23 cellular contexts compared by ENCODE assay signal in the genomic region with DNA sequence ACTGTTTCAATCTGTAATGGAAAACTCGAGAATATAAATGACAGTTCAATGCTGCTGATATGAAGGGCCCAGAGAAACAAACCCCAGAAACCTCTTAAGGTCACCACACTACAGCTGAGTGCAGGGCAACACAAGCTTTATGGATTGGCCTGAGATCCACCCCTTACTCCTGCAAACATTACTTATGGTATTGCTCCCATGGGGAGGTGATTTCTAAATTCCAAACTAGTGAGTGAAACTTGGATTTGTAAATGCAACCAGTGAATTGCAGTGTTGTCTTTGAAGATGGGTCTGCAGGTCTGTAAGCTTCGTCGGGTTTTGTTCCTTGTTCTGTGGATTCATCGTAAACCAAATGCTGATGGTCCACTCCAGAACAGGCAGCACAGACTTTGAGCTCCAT.
DNase-seq lines count a peak whose midpoint lies in the region; ATAC-seq and TF ChIP-seq lines count a peak whose summit lies in the region.
"Had no signal": no experiment of that assay in that cellular context is flagged by ENCODE, and none has a peak within 500 bp of the region (broad histone marks: within the 10 kb centered on the region; RNA-seq: fewer than 3 reads in every experiment).

No MANE protein-coding gene starts in this region.

- H3K27ac Mint-ChIP-seq in activated CD4-positive, alpha-beta memory T cell treated with anti-CD3 and anti-CD28 coated beads for 36 hours = peak overlapping the region; percentile 50
- H3K27ac Mint-ChIP-seq: activated CD8-positive, alpha-beta memory T cell treated with anti-CD3 and anti-CD28 coated beads, Interleukin-2, amount 10 ng/mL, durations not matched to agents 7 days and 5 days; CD8-positive, alpha-beta T cell; dendritic cell treated with granulocyte-macrophage colony-stimulating factor and Interleukin-4, amounts not matched to agents 40 ng/mL and 50 ng/mL, for 4 days had no signal

- H3K4me3 ChIP-seq in dorsolateral prefrontal cortex = no peak overlapping the region
- H3K4me3 ChIP-seq: heart right ventricle, right lobe of liver, testis had no signal

- POLR2A ChIA-PET in activated CD4-positive, alpha-beta memory T cell treated with anti-CD3 and anti-CD28 coated beads for 36 hours (lab: Charles Lee) = no interaction called here

- no peaks in the 10 kb centered on the region for H3K9me3 Mint-ChIP-seq in activated CD4-positive, alpha-beta memory T cell treated with anti-CD3 and anti-CD28 coated beads for 36 hours
- H3K9me3 Mint-ChIP-seq: CD8-positive, alpha-beta T cell; dendritic cell treated with granulocyte-macrophage colony-stimulating factor and Interleukin-4, amounts not matched to agents 40 ng/mL and 50 ng/mL, for 4 days; neural crest cell had no signal

- H3K36me3 Mint-ChIP-seq in activated CD4-positive, alpha-beta memory T cell treated with anti-CD3 and anti-CD28 coated beads for 36 hours = no peaks in the 10 kb centered on the region
- H3K36me3 Mint-ChIP-seq: activated CD8-positive, alpha-beta memory T cell treated with anti-CD3 and anti-CD28 coated beads, Interleukin-2, amount 10 ng/mL, durations not matched to agents 7 days and 5 days; CD8-positive, alpha-beta T cell had no signal

- intact Hi-C loops in activated CD4-positive, alpha-beta memory T cell treated with anti-CD3 and anti-CD28 coated beads for 36 hours (cut with micrococcal nuclease) = loop anchor here (2.0 to 10.0 kb wide), 4 partner anchors 44 to 990 kb away; a partner anchor contains a TSS
- intact Hi-C loops in dorsolateral prefrontal cortex (cut with DNase I) = loop anchor here in 1 of 2 donors (10.0 kb wide), 1 partner anchor 60 kb away; no protein-coding TSS in a partner anchor

- H3K27me3 Mint-ChIP-seq in activated CD4-positive, alpha-beta memory T cell treated with anti-CD3 and anti-CD28 coated beads for 36 hours = no peaks in the 10 kb centered on the region
- H3K27me3 Mint-ChIP-seq: dendritic cell treated with granulocyte-macrophage colony-stimulating factor and Interleukin-4, amounts not matched to agents 40 ng/mL and 50 ng/mL, for 4 days had no signal

- TF ChIP-seq CTCF in dorsolateral prefrontal cortex (IDR thresholded peaks at IDR 0.05 in 54 of 56, conservative IDR thresholded peaks at IDR 0.05 in 2 of 56; ENCODE audit: low read depth in 1 of 56, partially characterized antibody in 56 of 56) = no peak

- CTCF ChIA-PET in activated CD4-positive, alpha-beta memory T cell treated with anti-CD3 and anti-CD28 coated beads for 36 hours (lab: Charles Lee) = interaction anchor here (1.3 to 1.8 kb wide), 2 partner anchors 27 to 57 kb away, joined by 4 to 6 read pairs; no protein-coding TSS in a partner anchor

- peak overlapping the region in 48 of 59 donors; percentile 4 to 88 (median 70) for H3K27ac ChIP-seq in dorsolateral prefrontal cortex
- H3K27ac ChIP-seq: right lobe of liver, testis had no signal

- ATAC-seq in GM18868 (IDR thresholded peaks at IDR 0.05; ENCODE audit: unreplicated experiment) (peak; percentile 1), HG03159 (IDR thresholded peaks at IDR 0.05; ENCODE audit: unreplicated experiment) (no peak)
- ATAC-seq: activated CD8-positive, alpha-beta memory T cell treated with anti-CD3 and anti-CD28 coated beads, Interleukin-2, amount 10 ng/mL, durations not matched to agents 7 days and 5 days; CD8-positive, alpha-beta T cell; heart right ventricle; left ventricle myocardium superior; right lobe of liver had no signal

- H3K4me1 Mint-ChIP-seq in activated CD4-positive, alpha-beta memory T cell treated with anti-CD3 and anti-CD28 coated beads for 36 hours (ENCODE audit: low read depth) = peaks cover 46% of the 10 kb centered on the region
- H3K4me1 Mint-ChIP-seq: neural crest cell had no signal

- no peak for DNase-seq in activated CD4-positive, alpha-beta memory T cell treated with anti-CD3 and anti-CD28 coated beads for 36 hours
- DNase-seq in dorsolateral prefrontal cortex (no peak), stromal cell of bone marrow (ENCODE audit: low read depth) (peak; percentile 37), T-helper 1 cell (no peak), NOMO-1 (lab: John Stamatoyannopoulos, UW; ENCODE audit: unreplicated experiment in 2 of 2) (no peak)
- DNase-seq: activated CD4-positive, CD25-positive, alpha-beta regulatory T cell treated with anti-CD3 and anti-CD28 coated beads, Interleukin-2, amount 50 U/mL, for 72 hours; activated CD8-positive, alpha-beta memory T cell treated with anti-CD3 and anti-CD28 coated beads, Interleukin-2, amount 10 ng/mL, durations not matched to agents 7 days and 5 days; activated effector memory CD4-positive, alpha-beta T cell treated with Interleukin-2 at 50 U/mL for 16 hours; CD8-positive, alpha-beta T cell; DMS153; GF-D8; heart right ventricle; left ventricle myocardium superior; NCI-H187; NCI-H226; NCI-H774; posterior cingulate gyrus; right lobe of liver; testis had no signal

- no peaks in the 10 kb centered on the region for H3K27me3 ChIP-seq in dorsolateral prefrontal cortex
- H3K27me3 ChIP-seq: heart right ventricle, right lobe of liver, testis had no signal

- no peak overlapping the region for H3K4me3 Mint-ChIP-seq in activated CD4-positive, alpha-beta memory T cell treated with anti-CD3 and anti-CD28 coated beads for 36 hours
- H3K4me3 Mint-ChIP-seq: activated CD8-positive, alpha-beta memory T cell treated with anti-CD3 and anti-CD28 coated beads, Interleukin-2, amount 10 ng/mL, durations not matched to agents 7 days and 5 days; CD8-positive, alpha-beta T cell; dendritic cell treated with granulocyte-macrophage colony-stimulating factor and Interleukin-4, amounts not matched to agents 40 ng/mL and 50 ng/mL, for 4 days; neural crest cell had no signal
